ENCODE assay signal across 25 cellular contexts in genomic region chr10:9222917-9223316, GRCh38.
A peak's percentile ranks its signal among the peaks of the same experiment; 100 is the strongest.
DNase-seq lines count a peak whose midpoint lies in the region; ATAC-seq and TF ChIP-seq lines count a peak whose summit lies in the region.
"Had no signal": no experiment of that assay in that cellular context is flagged by ENCODE, and none has a peak within 500 bp of the region (broad histone marks: within the 10 kb centered on the region; RNA-seq: fewer than 3 reads in every experiment).

No MANE protein-coding gene starts in this region.

- H2AFZ ChIP-seq in SK-N-SH (ENCODE audit: low read depth) (peak overlapping the region; percentile 71), PC-3 (ENCODE audit: low read length) (no peak overlapping the region)

- peak overlapping the region; percentile 56 for H3K4me2 ChIP-seq in SK-N-SH
- no peak overlapping the region for H3K4me2 ChIP-seq in PC-3 (ENCODE audit: low read length)

- no peaks in the 10 kb centered on the region for H3K36me3 ChIP-seq in SK-N-SH (replicated peaks in 1 of 2; ENCODE audit: control insufficient read depth in 1 of 2, insufficient read depth in 2 of 2, low read length in 1 of 2)
- H3K36me3 ChIP-seq in PC-3 (ENCODE audit: low read depth, low read length), result no peaks in the 10 kb centered on the region
- no peaks in the 10 kb centered on the region for H3K36me3 ChIP-seq in ovary
- H3K36me3 ChIP-seq: BE2C, heart left ventricle, lower lobe of right lung, sigmoid colon had no signal

- H3K27me3 ChIP-seq in SK-N-SH (ENCODE audit: insufficient read depth), result no peaks in the 10 kb centered on the region
- H3K27me3 ChIP-seq in PC-3 (ENCODE audit: low read length), result peaks cover 46% of the 10 kb centered on the region
- H3K27me3 ChIP-seq in ovary, result no peaks in the 10 kb centered on the region
- H3K27me3 ChIP-seq: BE2C, sigmoid colon had no signal

- H3K27ac ChIP-seq in SK-N-SH (ENCODE audit: low read depth in 2 of 2, low read length in 1 of 2), result peak overlapping the region; percentile 55 to 89
- no peak overlapping the region for H3K27ac ChIP-seq in PC-3 (ENCODE audit: low read length)
- H3K27ac ChIP-seq in ovary, result no peak overlapping the region
- H3K27ac ChIP-seq: heart left ventricle, lower lobe of right lung, sigmoid colon had no signal

- no peak overlapping the region for H3K9ac ChIP-seq in SK-N-SH
- no peak overlapping the region for H3K9ac ChIP-seq in PC-3 (ENCODE audit: low read length)

- BruUV-seq in PC-3 (replicated peaks; lab: Mats Ljungman, UMichigan), result no TSS peak

- no peak for ATAC-seq in PC-3
- ATAC-seq: activated naive CD8-positive, alpha-beta T cell treated with anti-CD3 and anti-CD28 coated beads, Interleukin-2, amount 50 U/mL, for 24 hours; GM12878; heart left ventricle; K562; lower lobe of right lung; Right ventricle myocardium inferior had no signal

- H3K4me1 ChIP-seq in SK-N-SH (ENCODE audit: control insufficient read depth in 1 of 2, insufficient read depth in 2 of 2, low read depth in 1 of 2, low read length in 1 of 2) (peaks cover 0 to 20% of the 10 kb centered on the region in 2 experiments; a peak in 3 of 4 replicates), PC-3 (ENCODE audit: insufficient read depth, low read length) (no peaks in the 10 kb centered on the region), ovary (ENCODE audit: insufficient read depth) (no peaks in the 10 kb centered on the region)
- H3K4me1 ChIP-seq: heart left ventricle, lower lobe of right lung had no signal

- TF ChIP-seq EP300 in SK-N-SH (IDR thresholded peaks at IDR 0.05; ENCODE audit: borderline replicate concordance in 1 of 2, low read depth in 1 of 2, low read length in 1 of 2) (no peak), ovary (IDR thresholded peaks at IDR 0.05) (no peak)

- CTCF ChIA-PET in SK-N-SH (lab: Yijun Ruan, JAX), result interaction anchor here (0.7 to 1.3 kb wide), 5 partner anchors 14 to 526 kb away, joined by 3 to 5 read pairs (median 3); no protein-coding TSS in a partner anchor
- CTCF ChIA-PET in PC-3 (lab: Charles Lee), result no interaction called here

- H3K4me3 ChIP-seq in SK-N-SH (ENCODE audit: low read depth in 2 of 2, low read length in 1 of 2), result peak overlapping the region in 1 of 2 experiments; percentile 15; a peak in 1 of 4 replicates
- H3K4me3 ChIP-seq in skeletal muscle cell (ENCODE audit: low read depth, low read length), result no peak overlapping the region
- H3K4me3 ChIP-seq in PC-3 (ENCODE audit: low read length), result no peak overlapping the region
- H3K4me3 ChIP-seq in ovary, result no peak overlapping the region
- H3K4me3 ChIP-seq: GM12878, heart left ventricle, K562, lower lobe of right lung, sigmoid colon had no signal

- POLR2A ChIA-PET in SK-N-SH (lab: Yijun Ruan, JAX) (interaction anchor here (0.9 kb wide), 1 partner anchor 16 kb away, joined by 3 read pairs; no protein-coding TSS in a partner anchor), PC-3 (lab: Charles Lee; ENCODE audit: unreplicated experiment) (no interaction called here)

- in situ Hi-C loops in GM13976 (cut with MboI; ENCODE audit: low sequenced_read_pairs, unreplicated experiment), result loop anchor here (25.0 kb wide), 1 partner anchor 1361 kb away; no protein-coding TSS in a partner anchor

- DNase-seq in GM04504 (ENCODE audit: low read depth) (peak; percentile 26), SK-N-SH (peak; percentile 34), fibroblast of peridontal ligament (ENCODE audit: extremely low read depth) (peak; percentile 10), skeletal muscle cell (ENCODE audit: low read depth) (peak; percentile 38), kidney glomerular epithelial cell (lab: John Stamatoyannopoulos, UW) (no peak), PC-3 (no peak), ovary (no peak), GM13976 (ENCODE audit: low spot score) (no peak)
- DNase-seq: activated CD4-positive, alpha-beta T cell treated with anti-CD3 and anti-CD28 coated beads for 4 hours; activated naive CD8-positive, alpha-beta T cell treated with anti-CD3 and anti-CD28 coated beads, Interleukin-2, amount 50 U/mL, for 24 hours; BE2C; erythroblast; GDM1; heart left ventricle; immature natural killer cell; lower lobe of right lung; NCI-H1048; NCI-H2081 treated with DMSO at 0.1 percent for 48 hours; NCI-H510A treated with DMSO at 0.1 percent for 48 hours; occipital lobe; sigmoid colon; stimulated activated CD4-positive, alpha-beta T cell treated with anti-CD3 and anti-CD28 coated beads, Interleukin-4, amount 100 ng/mL, for 1 hour had no signal

- H3K79me2 ChIP-seq in SK-N-SH (ENCODE audit: insufficient read depth) (no peaks in the 10 kb centered on the region), PC-3 (ENCODE audit: low read length) (no peaks in the 10 kb centered on the region)

- H4K20me1 ChIP-seq in SK-N-SH (ENCODE audit: insufficient read depth) (no peaks in the 10 kb centered on the region), PC-3 (ENCODE audit: low read length) (no peaks in the 10 kb centered on the region)

- intact Hi-C loops in PC-3 (cut with micrococcal nuclease) (loop anchor here (2.0 kb wide), 1 partner anchor 38 kb away; no protein-coding TSS in a partner anchor), ovary (cut with DNase I) (no loop called here)

- TF ChIP-seq CTCF in SK-N-SH (IDR thresholded peaks at IDR 0.05) (no peak), PC-3 (conservative IDR thresholded peaks at IDR 0.05; ENCODE audit: low read depth, low read length) (no peak), ovary (IDR thresholded peaks at IDR 0.05) (no peak), GM13976 (IDR thresholded peaks at IDR 0.05; ENCODE audit: borderline replicate concordance, control extremely low read depth, extremely low read depth, insufficient read depth, missing control alignments) (no peak)

- H3K9me3 ChIP-seq in SK-N-SH (no peaks in the 10 kb centered on the region), PC-3 (ENCODE audit: low read length) (no peaks in the 10 kb centered on the region), ovary (no peaks in the 10 kb centered on the region)
- H3K9me3 ChIP-seq: BE2C, heart left ventricle, lower lobe of right lung, sigmoid colon had no signal

- H3K9me2 ChIP-seq in SK-N-SH (no peaks in the 10 kb centered on the region), PC-3 (replicated peaks; ENCODE audit: low read length) (no peaks in the 10 kb centered on the region)

- TF ChIP-seq RAD21 in SK-N-SH (IDR thresholded peaks at IDR 0.05; ENCODE audit: low read length), result no peak

- 10% methylated on average over 3 of the region's 3 CpGs for WGBS in SK-N-SH (ENCODE audit: low lambda C conversion rate)
- 88 to 91% (median 90%) methylated on average over 3 of the region's 3 CpGs for WGBS in ovary, 3 donors

- H3F3A ChIP-seq in SK-N-SH (replicated peaks; ENCODE audit: insufficient read depth) (peaks cover 4% of the 10 kb centered on the region), PC-3 (ENCODE audit: low read length, unreplicated experiment) (no peaks in the 10 kb centered on the region)

- no peak for TF ChIP-seq POLR2A in ovary (IDR thresholded peaks at IDR 0.05)

TF ChIP-seq in SK-N-SH, 30 proteins besides CTCF, POLR2A, EP300 and RAD21 (continues in another document):
- TF ChIP-seq ELF1 (IDR thresholded peaks at IDR 0.05) (no peak), IRF3 (IDR thresholded peaks at IDR 0.05; ENCODE audit: low read depth, low read length) (no peak), YY1 (IDR thresholded peaks at IDR 0.05; ENCODE audit: low read depth) (no peak), MAX (IDR thresholded peaks at IDR 0.05; ENCODE audit: low read depth) (no peak), PBX3 (IDR thresholded peaks at IDR 0.05) (0 out of 2 replicates have a peak, but pooled peaks have one; percentile 29), SIN3A (IDR thresholded peaks at IDR 0.05; ENCODE audit: borderline replicate concordance, low read depth, low read length) (no peak), GABPA (IDR thresholded peaks at IDR 0.05; ENCODE audit: low read depth) (no peak), RCOR1 (IDR thresholded peaks at IDR 0.05; ENCODE audit: low read length) (no peak), MEF2A (IDR thresholded peaks at IDR 0.05; ENCODE audit: borderline replicate concordance, low read depth) (no peak), SMC3 (IDR thresholded peaks at IDR 0.05; ENCODE audit: low read depth, low read length) (no peak), NFIC (IDR thresholded peaks at IDR 0.05; ENCODE audit: borderline replicate concordance) (no peak)

Comparison
In these comparisons a context has a peak if more than half of its experiments do, and no peak if none do; other contexts are left out.
1. DNase-seq: peak in GM04504 (single experiment), SK-N-SH (single experiment), fibroblast of peridontal ligament (single experiment) and skeletal muscle cell (single experiment); none in kidney glomerular epithelial cell (single experiment), PC-3 (single experiment), ovary (0 of 5) and GM13976 (single experiment).
2. H3K27ac ChIP-seq: peak in SK-N-SH (2 of 2); none in PC-3 (single experiment) and ovary (0 of 2).